ENCODE assay signal across 18 cellular contexts in the genomic region with DNA sequence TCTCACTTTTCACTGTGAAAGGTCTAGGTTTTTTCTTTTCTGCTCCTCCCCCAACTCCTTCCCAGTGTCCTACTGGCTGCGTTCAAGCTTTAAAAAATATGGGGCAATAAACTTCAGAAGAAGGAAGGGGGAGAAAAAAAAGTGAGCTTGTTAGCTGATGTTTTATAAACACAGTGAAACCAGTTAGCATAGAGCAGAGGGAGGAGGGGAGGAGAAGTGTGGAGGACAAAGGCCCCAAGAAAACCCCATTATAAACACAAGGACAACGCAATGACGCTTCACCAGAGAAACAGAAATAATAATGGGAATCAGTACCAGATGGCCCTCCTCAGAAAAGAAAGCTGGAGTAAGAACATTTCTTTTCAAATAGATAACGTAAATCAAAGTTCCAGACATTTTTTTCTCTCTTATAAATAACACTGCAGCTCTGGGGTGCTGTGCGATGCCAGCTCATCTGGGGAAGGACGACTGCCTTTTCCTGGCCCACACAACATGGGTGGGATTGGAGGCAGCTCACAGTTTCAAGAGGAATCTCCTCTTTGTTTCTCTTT.
DNase-seq lines count a peak whose midpoint lies in the region; ATAC-seq, FAIRE-seq and TF ChIP-seq lines count a peak whose summit lies in the region.
"Had no signal": no experiment of that assay in that cellular context is flagged by ENCODE, and none has a peak within 500 bp of the region (broad histone marks: within the 10 kb centered on the region; RNA-seq: fewer than 3 reads in every experiment).

No MANE protein-coding gene starts in this region.

- CTCF ChIA-PET in SK-N-SH (lab: Yijun Ruan, JAX) (interaction anchor here (1.1 to 4.9 kb wide), 7 partner anchors 8 to 164 kb away, joined by 3 to 42 read pairs (median 4); no protein-coding TSS in a partner anchor), HepG2 (lab: Yijun Ruan, JAX; ENCODE audit: low intra/inter-chr PET ratio, low total read pairs) (no interaction called here)

- H3K9me2 ChIP-seq in SK-N-SH = no peaks in the 10 kb centered on the region

- peaks cover 49% of the 10 kb centered on the region for H3K4me1 Mint-ChIP-seq in type B pancreatic cell (ENCODE audit: unreplicated experiment)
- H3K4me1 Mint-ChIP-seq: activated B cell treated with CpG ODN at 0.5 μM for 24 hours; stimulated activated effector memory CD8-positive, alpha-beta T cell treated with anti-CD3 and anti-CD28 coated beads, Interleukin-12 subunit alpha, Interleukin-12 subunit beta, amount 100 ng/mL, for 72 hours had no signal

- H3K36me3 ChIP-seq in SK-N-SH (replicated peaks in 1 of 2; ENCODE audit: control insufficient read depth in 1 of 2, insufficient read depth in 2 of 2, low read length in 1 of 2) (peaks cover 3 to 7% of the 10 kb centered on the region in 2 experiments), esophagus (ENCODE audit: control insufficient read depth in 2 of 2, insufficient read depth in 2 of 2, low read length in 1 of 2) (no peaks in the 10 kb centered on the region), mucosa of descending colon (ENCODE audit: low read depth) (no peaks in the 10 kb centered on the region), HAP-1 (replicated peaks) (no peaks in the 10 kb centered on the region), HepG2 (replicated peaks in 1 of 2; ENCODE audit: control insufficient read depth in 1 of 2, insufficient read depth in 2 of 2, low read length in 2 of 2) (no peaks in the 10 kb centered on the region)

- 0 out of 2 replicates have a peak overlapping the region, but pooled peaks have one; percentile 1 for H3K4me2 ChIP-seq in SK-N-SH
- no peak overlapping the region for H3K4me2 ChIP-seq in HepG2 (ENCODE audit: low read depth, low read length)
- H3K4me2 ChIP-seq: PC-9 had no signal

- no peaks in the 10 kb centered on the region for H3K9me3 ChIP-seq in SK-N-SH
- no peaks in the 10 kb centered on the region for H3K9me3 ChIP-seq in esophagus (ENCODE audit: control insufficient read depth in 2 of 2, insufficient read depth in 1 of 2, low read depth in 1 of 2, low read length in 1 of 2)
- H3K9me3 ChIP-seq in mucosa of descending colon = no peaks in the 10 kb centered on the region
- no peaks in the 10 kb centered on the region for H3K9me3 ChIP-seq in HAP-1
- no peaks in the 10 kb centered on the region for H3K9me3 ChIP-seq in HepG2 (ENCODE audit: low read length)

- peaks cover 18 to 40% of the 10 kb centered on the region in 2 experiments; a peak in 2 of 4 replicates for H3K4me1 ChIP-seq in SK-N-SH (ENCODE audit: control insufficient read depth in 1 of 2, insufficient read depth in 2 of 2, low read depth in 1 of 2, low read length in 1 of 2)
- H3K4me1 ChIP-seq in esophagus (ENCODE audit: control insufficient read depth in 2 of 2, insufficient read depth in 2 of 2, low read length in 1 of 2) = peaks cover 0 to 5% of the 10 kb centered on the region in 2 donors
- H3K4me1 ChIP-seq in mucosa of descending colon (ENCODE audit: low read depth) = peaks cover 16% of the 10 kb centered on the region
- H3K4me1 ChIP-seq in HAP-1 = peaks cover 4% of the 10 kb centered on the region; the same call in 1 of the 2 replicates
- no peaks in the 10 kb centered on the region for H3K4me1 ChIP-seq in HepG2 (ENCODE audit: insufficient read depth, low read length)

- TF ChIP-seq EP300 in SK-N-SH (IDR thresholded peaks at IDR 0.05; ENCODE audit: borderline replicate concordance in 1 of 2, low read depth in 1 of 2, low read length in 1 of 2) (peak in 1 of 2 experiments; percentile 52; a peak in 1 of 4 replicates), HepG2 (IDR thresholded peaks at IDR 0.05; ENCODE audit: low read depth in 2 of 2, low read length in 2 of 2) (no peak), HepG2 (CRISPR knock-in tag; IDR thresholded peaks at IDR 0.05; ENCODE audit: borderline replicate concordance) (no peak)

- H2AFZ ChIP-seq in SK-N-SH (ENCODE audit: low read depth) (no peak overlapping the region; the same call in 1 of the 2 replicates), HepG2 (ENCODE audit: low read length) (no peak overlapping the region)
- H2AFZ ChIP-seq: GM23248, PC-9 had no signal

- intact Hi-C loops in mucosa of descending colon (cut with DNase I, micrococcal nuclease) = loop anchor here in 1 of 2 donors (10.0 kb wide), 1 partner anchor 165 kb away; no protein-coding TSS in a partner anchor
- intact Hi-C loops in HepG2 (cut with micrococcal nuclease; ENCODE audit: unreplicated experiment) = no loop called here

- no peak for FAIRE-seq in HepG2 (lab: Jason Lieb, UNC)

- TF ChIP-seq RAD21 in SK-N-SH (IDR thresholded peaks at IDR 0.05; ENCODE audit: low read length) (no peak), HepG2 (CRISPR knock-in tag; IDR thresholded peaks at IDR 0.05) (no peak)

- peaks cover 21% of the 10 kb centered on the region for H3K36me3 Mint-ChIP-seq in type B pancreatic cell
- H3K36me3 Mint-ChIP-seq: activated naive CD8-positive, alpha-beta T cell; stimulated activated effector memory CD8-positive, alpha-beta T cell treated with anti-CD3 and anti-CD28 coated beads, Interleukin-12 subunit alpha, Interleukin-12 subunit beta, amount 100 ng/mL, for 72 hours had no signal

- POLR2A ChIA-PET in SK-N-SH (lab: Yijun Ruan, JAX) (interaction anchor here (0.6 kb wide), 1 partner anchor 29 kb away, joined by 4 read pairs; no protein-coding TSS in a partner anchor), HepG2 (lab: Yijun Ruan, JAX) (no interaction called here)

- ATAC-seq in mucosa of descending colon (peak; percentile 42), HepG2 (no peak)
- ATAC-seq: sciatic nerve; stimulated activated effector memory CD8-positive, alpha-beta T cell treated with anti-CD3 and anti-CD28 coated beads, Interleukin-12 subunit alpha, Interleukin-12 subunit beta, amount 100 ng/mL, for 72 hours had no signal

- H3K27ac Mint-ChIP-seq in type B pancreatic cell = peak overlapping the region; percentile 78
- H3K27ac Mint-ChIP-seq: activated B cell treated with CpG ODN at 0.5 μM for 24 hours; activated naive CD8-positive, alpha-beta T cell; stimulated activated effector memory CD8-positive, alpha-beta T cell treated with anti-CD3 and anti-CD28 coated beads, Interleukin-12 subunit alpha, Interleukin-12 subunit beta, amount 100 ng/mL, for 72 hours had no signal

- DNase-seq in SK-N-SH = peak; percentile 45
- no peak for DNase-seq in mucosa of descending colon
- no peak for DNase-seq in type B pancreatic cell (ENCODE audit: extremely low spot score, unreplicated experiment)
- no peak for DNase-seq in HAP-1 (ENCODE audit: low spot score in 2 of 2)
- no peak for DNase-seq in HepG2 (ENCODE audit: low spot score)
- DNase-seq in NCI-H82 treated with DMSO at 0.1 percent for 48 hours (lab: John Stamatoyannopoulos, UW; ENCODE audit: unreplicated experiment) = no peak
- DNase-seq: activated B cell treated with CpG ODN at 0.5 μM for 24 hours; GF-D8; GM23248; KG1; NCI-H446; PC-9; stimulated activated CD4-positive, alpha-beta T cell treated with anti-CD3 and anti-CD28 coated beads, Interleukin-4, amount 100 ng/mL, for 4 hours; T-helper 1 cell had no signal

- whole genome bisulfite sequencing in SK-N-SH (ENCODE audit: low lambda C conversion rate) = 51% methylated on average over 6 of the region's 6 CpGs
- 70 to 71% methylated on average over 6 of the region's 6 CpGs for WGBS in esophagus, 2 donors
- 42% methylated on average over 6 of the region's 6 CpGs for WGBS in HepG2 (ENCODE audit: low lambda C conversion rate)

- H3K79me2 ChIP-seq in SK-N-SH (ENCODE audit: insufficient read depth) (no peaks in the 10 kb centered on the region), HepG2 (ENCODE audit: insufficient read depth, low read length) (no peaks in the 10 kb centered on the region)

- peak overlapping the region; percentile 35 for H3K4me3 Mint-ChIP-seq in type B pancreatic cell
- H3K4me3 Mint-ChIP-seq: activated B cell treated with CpG ODN at 0.5 μM for 24 hours; activated naive CD8-positive, alpha-beta T cell; stimulated activated effector memory CD8-positive, alpha-beta T cell treated with anti-CD3 and anti-CD28 coated beads, Interleukin-12 subunit alpha, Interleukin-12 subunit beta, amount 100 ng/mL, for 72 hours had no signal

- TF ChIP-seq POLR2A in HepG2 (IDR thresholded peaks at IDR 0.05; ENCODE audit: insufficient read depth in 1 of 2, low read depth in 2 of 2, low read length in 2 of 2) = no peak

- H4K20me1 ChIP-seq in SK-N-SH (ENCODE audit: insufficient read depth) = no peaks in the 10 kb centered on the region
- no peaks in the 10 kb centered on the region for H4K20me1 ChIP-seq in HepG2 (ENCODE audit: insufficient read depth, low read length)

- no peaks in the 10 kb centered on the region for H3K27me3 Mint-ChIP-seq in type B pancreatic cell
- H3K27me3 Mint-ChIP-seq: activated B cell treated with CpG ODN at 0.5 μM for 24 hours had no signal

- in situ Hi-C loops in HAP-1 (cut with MboI; ENCODE audit: low sequenced_read_pairs) (no loop called here), HepG2 (cut with HindIII; ENCODE audit: extremely low pct_ligation_motif_present, low pct_unique_long_range_greater_than_20kb) (no loop called here)

- peak overlapping the region; percentile 66 to 80 for H3K27ac ChIP-seq in SK-N-SH (ENCODE audit: low read depth in 2 of 2, low read length in 1 of 2)
- peak overlapping the region; percentile 63 to 67 for H3K27ac ChIP-seq in esophagus (ENCODE audit: low read depth in 2 of 2, low read length in 1 of 2)
- H3K27ac ChIP-seq in HepG2 (ENCODE audit: extremely low read length, insufficient read depth, low read length) = no peak overlapping the region
- H3K27ac ChIP-seq: GM23248, PC-9 had no signal

- H3K4me3 ChIP-seq in SK-N-SH (ENCODE audit: low read depth in 2 of 2, low read length in 1 of 2) = no peak overlapping the region
- H3K4me3 ChIP-seq in esophagus (ENCODE audit: low read depth in 1 of 2, low read length in 2 of 2) = no peak overlapping the region
- H3K4me3 ChIP-seq in mucosa of descending colon = no peak overlapping the region
- H3K4me3 ChIP-seq in HAP-1 = no peak overlapping the region
- H3K4me3 ChIP-seq in HepG2 (replicated peaks in 1 of 3; ENCODE audit: insufficient read depth in 1 of 3, low read depth in 2 of 3, low read length in 3 of 3) = no peak overlapping the region
- H3K4me3 ChIP-seq: GM23248, PC-9 had no signal

- H3K9me3 Mint-ChIP-seq in type B pancreatic cell = no peaks in the 10 kb centered on the region
- H3K9me3 Mint-ChIP-seq: activated B cell treated with CpG ODN at 0.5 μM for 24 hours had no signal

- TF ChIP-seq CTCF in SK-N-SH (IDR thresholded peaks at IDR 0.05) (no peak), mucosa of descending colon (IDR thresholded peaks at IDR 0.05) (no peak), type B pancreatic cell (conservative IDR thresholded peaks at IDR 0.05) (no peak), HepG2 (CRISPR knock-in tag; IDR thresholded peaks at IDR 0.05) (no peak)

- no peaks in the 10 kb centered on the region for H3K27me3 ChIP-seq in SK-N-SH (ENCODE audit: insufficient read depth)
- no peaks in the 10 kb centered on the region for H3K27me3 ChIP-seq in esophagus (ENCODE audit: control insufficient read depth in 1 of 2, insufficient read depth in 2 of 2, low read length in 2 of 2)
- H3K27me3 ChIP-seq in HAP-1 (ENCODE audit: low read depth) = no peaks in the 10 kb centered on the region
- peaks cover 0 to 10% of the 10 kb centered on the region in 2 experiments; a peak in 1 of 5 replicates for H3K27me3 ChIP-seq in HepG2 (ENCODE audit: control insufficient read depth in 1 of 2, insufficient read depth in 2 of 2, low read length in 2 of 2)

- BruUV-seq in HepG2 (replicated peaks; lab: Mats Ljungman, UMichigan) = no TSS peak

- H3K9ac ChIP-seq in SK-N-SH (no peak overlapping the region), HepG2 (ENCODE audit: insufficient read depth, low read depth, low read length) (no peak overlapping the region)
- H3K9ac ChIP-seq: GM23248 had no signal

- no peaks in the 10 kb centered on the region for H3F3A ChIP-seq in SK-N-SH (replicated peaks; ENCODE audit: insufficient read depth)

Comparison
In these comparisons a context has a peak if more than half of its experiments do, and no peak if none do; other contexts are left out.
1. Of the 25 proteins assayed by ChIP-seq in both HepG2 and SK-N-SH: peak only in HepG2: none; only in SK-N-SH: CHD2 and TCF12; in both: none; in neither: 22; mixed calls (peak in some experiments, not most) for 1.